Comparison of ENCODE assay signal across 11 cellular contexts in the genomic region with DNA sequence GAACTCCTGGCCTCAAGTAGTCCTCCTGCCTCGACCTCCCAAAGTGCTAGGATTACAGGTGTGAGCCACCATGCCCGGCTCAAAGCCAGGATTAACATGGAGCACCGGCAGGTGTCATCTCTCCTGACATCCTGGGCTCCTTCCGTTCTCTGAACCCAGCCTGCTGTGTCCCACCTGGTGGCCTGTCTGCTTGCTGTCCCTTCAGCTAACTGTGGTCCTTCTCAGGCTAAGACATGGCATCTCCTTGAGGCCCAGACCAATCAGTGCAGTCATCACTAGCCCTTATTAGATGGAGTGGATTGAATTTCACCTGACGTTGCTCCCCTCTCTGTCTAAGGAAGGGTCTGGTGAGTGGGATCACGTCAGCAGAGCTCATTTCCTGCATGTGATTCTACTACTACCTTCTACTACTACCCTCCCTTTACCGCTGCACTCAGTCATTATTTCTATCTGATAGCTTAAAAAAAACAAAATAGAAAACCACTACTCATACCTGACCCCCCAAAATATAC. TPM values are rescaled to one million over a fixed set of nuclear protein-coding genes. Genes with fewer than 3 reads are reported as not detected.
DNase-seq lines count a peak whose midpoint lies in the region; ATAC-seq and TF ChIP-seq lines count a peak whose summit lies in the region.
"Had no signal": no experiment of that assay in that cellular context is flagged by ENCODE, and none has a peak within 500 bp of the region (broad histone marks: within the 10 kb centered on the region; RNA-seq: fewer than 3 reads in every experiment).

No MANE protein-coding gene starts in this region.

- H3K79me2 ChIP-seq in neural progenitor cell (ENCODE audit: low read depth), result no peaks in the 10 kb centered on the region

- H3K9me3 ChIP-seq in RWPE2 (ENCODE audit: severe bottlenecking) (peaks cover 11% of the 10 kb centered on the region), skeletal muscle tissue (ENCODE audit: control insufficient read depth in 3 of 3, low read length in 3 of 3) (peaks cover 0 to 6% (median 4%) of the 10 kb centered on the region in 3 donors), neural progenitor cell (ENCODE audit: low read depth) (peaks cover 9% of the 10 kb centered on the region)

- no peaks in the 10 kb centered on the region for H3K27me3 ChIP-seq in RWPE2 (ENCODE audit: insufficient read depth, poor library complexity, severe bottlenecking)
- peaks cover 0 to 13% (median 0%) of the 10 kb centered on the region in 3 donors for H3K27me3 ChIP-seq in skeletal muscle tissue (ENCODE audit: control insufficient read depth in 3 of 3, insufficient read depth in 3 of 3, low read length in 3 of 3)
- no peaks in the 10 kb centered on the region for H3K27me3 ChIP-seq in neural progenitor cell

- H3K4me3 Mint-ChIP-seq in neural progenitor cell, result no peak overlapping the region
- H3K4me3 Mint-ChIP-seq: T-helper 1 cell treated with Interleukin-12 subunit alpha and Interleukin-12 subunit beta and Interleukin-4 antibody, amounts not matched to agents 30 μg/mL and 1 μg/mL, for 36 hours had no signal

- TF ChIP-seq CTCF in RWPE2 (IDR thresholded peaks at IDR 0.05; ENCODE audit: poor library complexity, severe bottlenecking) (no peak), neural progenitor cell (IDR thresholded peaks at IDR 0.05) (no peak)

- ATAC-seq in RWPE2 (ENCODE audit: low read depth) (peak; percentile 7; the same call in 1 of the 3 replicates), GM19463 (IDR thresholded peaks at IDR 0.05; ENCODE audit: unreplicated experiment) (no peak), HG02588 (IDR thresholded peaks at IDR 0.05; ENCODE audit: unreplicated experiment) (no peak)

- peaks cover 4% of the 10 kb centered on the region for H3K36me3 Mint-ChIP-seq in neural progenitor cell

- no peak overlapping the region for H3K27ac Mint-ChIP-seq in neural progenitor cell
- H3K27ac Mint-ChIP-seq: T-helper 1 cell treated with Interleukin-12 subunit alpha and Interleukin-12 subunit beta and Interleukin-4 antibody, amounts not matched to agents 30 μg/mL and 1 μg/mL, for 36 hours had no signal

- peaks cover 4% of the 10 kb centered on the region for H3F3A ChIP-seq in neural progenitor cell (ENCODE audit: low read depth)

- DNase-seq in DMS53 (lab: John Stamatoyannopoulos, UW) (peak; percentile 54), DMS53 treated with DMSO at 0.1 percent for 48 hours (lab: John Stamatoyannopoulos, UW; ENCODE audit: unreplicated experiment) (no peak), RWPE2 (ENCODE audit: low spot score) (no peak), kidney tubule cell (ENCODE audit: low spot score) (peak; percentile 29), neural progenitor cell (ENCODE audit: low spot score) (no peak)
- DNase-seq: 8988T; stimulated activated naive CD4-positive, alpha-beta T cell had no signal

- H3K4me2 ChIP-seq in neural progenitor cell, result no peak overlapping the region

- H3K36me3 ChIP-seq in RWPE2 (ENCODE audit: low read depth) (no peaks in the 10 kb centered on the region), skeletal muscle tissue (ENCODE audit: control insufficient read depth in 3 of 3, insufficient read depth in 3 of 3, low read length in 3 of 3) (no peaks in the 10 kb centered on the region), neural progenitor cell (no peaks in the 10 kb centered on the region)

- H3K27me3 Mint-ChIP-seq in neural progenitor cell (ENCODE audit: insufficient read depth, low read depth), result peaks cover 2% of the 10 kb centered on the region

- H3K27ac ChIP-seq in RWPE2 (ENCODE audit: poor library complexity, severe bottlenecking) (no peak overlapping the region), skeletal muscle tissue (ENCODE audit: low read depth, low read length) (peak overlapping the region; percentile 71), neural progenitor cell (no peak overlapping the region)

- H3K9ac ChIP-seq in skeletal muscle tissue (ENCODE audit: low read depth in 1 of 3, low read length in 3 of 3) (peak overlapping the region in 2 of 3 donors; percentile 22 to 34), neural progenitor cell (no peak overlapping the region)

- no peak overlapping the region for H2AFZ ChIP-seq in neural progenitor cell (replicated peaks)

- no peak overlapping the region for H3K4me3 ChIP-seq in RWPE2 (ENCODE audit: severe bottlenecking)
- peak overlapping the region; percentile 8 to 61 (median 57) for H3K4me3 ChIP-seq in skeletal muscle tissue (ENCODE audit: low read length in 3 of 3)
- no peak overlapping the region for H3K4me3 ChIP-seq in neural progenitor cell

- H3K4me1 ChIP-seq in RWPE2 (ENCODE audit: insufficient read depth, poor library complexity, severe bottlenecking) (no peaks in the 10 kb centered on the region), skeletal muscle tissue (ENCODE audit: control insufficient read depth in 3 of 3, insufficient read depth in 3 of 3, low read length in 3 of 3) (peaks cover 7 to 19% (median 7%) of the 10 kb centered on the region in 3 donors), neural progenitor cell (peaks cover 3% of the 10 kb centered on the region)

- H3K4me1 Mint-ChIP-seq in neural progenitor cell, result no peaks in the 10 kb centered on the region

- H3K9me3 Mint-ChIP-seq in neural progenitor cell, result peaks cover 17% of the 10 kb centered on the region

- no peaks in the 10 kb centered on the region for H4K20me1 ChIP-seq in neural progenitor cell (ENCODE audit: low read depth)

RNA-seq across cellular contexts. Expression of a gene that starts 28.0 kb away (rescaled TPM):
- 8.4 TPM for total RNA-seq in skeletal muscle tissue
- 2.5 and 4.8 TPM in 2 replicates for total RNA-seq in neural progenitor cell (ENCODE audit: low replicate concordance)

Comparison
In these comparisons a context has a peak if more than half of its experiments do, and no peak if none do; other contexts are left out.
1. DNase-seq: peak in DMS53 (single experiment) and kidney tubule cell (single experiment); none in DMS53 treated with DMSO at 0.1 percent for 48 hours (single experiment), RWPE2 (single experiment) and neural progenitor cell (single experiment).
2. H3K4me3 ChIP-seq: peak in skeletal muscle tissue (3 of 3); none in RWPE2 (single experiment) and neural progenitor cell (single experiment).